ENCODE assay signal across 1 cellular context in the genomic region with DNA sequence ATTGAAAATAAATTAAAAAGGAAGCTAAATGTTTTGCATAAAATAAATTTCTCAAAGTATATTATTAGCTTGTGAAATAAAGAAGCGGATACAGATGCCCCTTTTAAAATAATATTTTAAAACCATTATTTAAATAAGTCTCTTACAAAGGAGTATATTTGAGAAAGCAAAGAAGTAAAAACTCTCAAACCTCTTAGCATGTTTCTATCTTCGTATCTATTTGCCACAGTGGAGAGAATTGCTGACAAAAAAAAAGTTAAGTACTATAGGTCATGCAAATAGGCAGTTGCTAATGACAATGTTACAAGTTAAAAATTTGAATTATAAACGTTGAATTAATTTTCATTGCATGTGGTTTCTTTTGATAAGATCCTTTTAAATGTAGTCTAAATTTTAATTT.
TF ChIP-seq lines count a peak whose summit lies in the region.

No MANE protein-coding gene starts in this region.

TF ChIP-seq in GM23338, 12 proteins besides CTCF, POLR2A, EP300 and RAD21 (continued from another document):
- TF ChIP-seq ETS1 (IDR thresholded peaks at IDR 0.05) (no peak), ZNF114 (CRISPR knock-in tag; IDR thresholded peaks at IDR 0.05) (no peak), JUNB (IDR thresholded peaks at IDR 0.05; ENCODE audit: unreplicated experiment) (no peak), EZH2phosphoT487 (IDR thresholded peaks at IDR 0.05; ENCODE audit: unreplicated experiment) (no peak), STAT1 (IDR thresholded peaks at IDR 0.05; ENCODE audit: unreplicated experiment) (no peak), ZNF331 (CRISPR knock-in tag; IDR thresholded peaks at IDR 0.05; ENCODE audit: low read depth) (no peak)
- TF ChIP-seq, protein P1, sequence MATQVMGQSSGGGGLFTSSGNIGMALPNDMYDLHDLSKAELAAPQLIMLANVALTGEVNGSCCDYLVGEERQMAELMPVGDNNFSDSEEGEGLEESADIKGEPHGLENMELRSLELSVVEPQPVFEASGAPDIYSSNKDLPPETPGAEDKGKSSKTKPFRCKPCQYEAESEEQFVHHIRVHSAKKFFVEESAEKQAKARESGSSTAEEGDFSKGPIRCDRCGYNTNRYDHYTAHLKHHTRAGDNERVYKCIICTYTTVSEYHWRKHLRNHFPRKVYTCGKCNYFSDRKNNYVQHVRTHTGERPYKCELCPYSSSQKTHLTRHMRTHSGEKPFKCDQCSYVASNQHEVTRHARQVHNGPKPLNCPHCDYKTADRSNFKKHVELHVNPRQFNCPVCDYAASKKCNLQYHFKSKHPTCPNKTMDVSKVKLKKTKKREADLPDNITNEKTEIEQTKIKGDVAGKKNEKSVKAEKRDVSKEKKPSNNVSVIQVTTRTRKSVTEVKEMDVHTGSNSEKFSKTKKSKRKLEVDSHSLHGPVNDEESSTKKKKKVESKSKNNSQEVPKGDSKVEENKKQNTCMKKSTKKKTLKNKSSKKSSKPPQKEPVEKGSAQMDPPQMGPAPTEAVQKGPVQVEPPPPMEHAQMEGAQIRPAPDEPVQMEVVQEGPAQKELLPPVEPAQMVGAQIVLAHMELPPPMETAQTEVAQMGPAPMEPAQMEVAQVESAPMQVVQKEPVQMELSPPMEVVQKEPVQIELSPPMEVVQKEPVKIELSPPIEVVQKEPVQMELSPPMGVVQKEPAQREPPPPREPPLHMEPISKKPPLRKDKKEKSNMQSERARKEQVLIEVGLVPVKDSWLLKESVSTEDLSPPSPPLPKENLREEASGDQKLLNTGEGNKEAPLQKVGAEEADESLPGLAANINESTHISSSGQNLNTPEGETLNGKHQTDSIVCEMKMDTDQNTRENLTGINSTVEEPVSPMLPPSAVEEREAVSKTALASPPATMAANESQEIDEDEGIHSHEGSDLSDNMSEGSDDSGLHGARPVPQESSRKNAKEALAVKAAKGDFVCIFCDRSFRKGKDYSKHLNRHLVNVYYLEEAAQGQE (IDR thresholded peaks at IDR 0.05; ENCODE audit: unreplicated experiment) = no peak
TF ChIP-seq in GM23338: peak in this region for 0.
